ENCODE assay signal across 22 cellular contexts in genomic region chr1:110085666-110086065, GRCh38. TPM values are rescaled to one million over a fixed set of nuclear protein-coding genes. Genes with fewer than 3 reads are reported as not detected.
DNase-seq lines count a peak whose midpoint lies in the region; ATAC-seq and TF ChIP-seq lines count a peak whose summit lies in the region.
"Had no signal": no experiment of that assay in that cellular context is flagged by ENCODE, and none has a peak within 500 bp of the region (broad histone marks: within the 10 kb centered on the region; RNA-seq: fewer than 3 reads in every experiment).

No MANE protein-coding gene starts in this region.

- no peak overlapping the region for H3K27ac ChIP-seq in CD4-positive, alpha-beta memory T cell (ENCODE audit: low read depth, low read length)
- H3K27ac ChIP-seq: GM23248 had no signal

- peaks cover 25% of the 10 kb centered on the region for H3K4me1 Mint-ChIP-seq in CD14-positive monocyte
- peaks cover 9 to 22% (median 14%) of the 10 kb centered on the region in 4 donors for H3K4me1 Mint-ChIP-seq in CD4-positive, alpha-beta memory T cell
- H3K4me1 Mint-ChIP-seq in T-helper 17 cell, result peaks cover 29% of the 10 kb centered on the region
- peaks cover 74% of the 10 kb centered on the region for H3K4me1 Mint-ChIP-seq in mesothelial cell of epicardium
- H3K4me1 Mint-ChIP-seq in activated T-cell treated with anti-CD3 and anti-CD28 coated beads, Interleukin-2, amount 50 U/mL, for 24 hours (ENCODE audit: low read depth), result peaks cover 18% of the 10 kb centered on the region

- DNase-seq in CD14-positive monocyte (ENCODE audit: low spot score), result no peak
- no peak for DNase-seq in CD4-positive, alpha-beta memory T cell
- no peak for DNase-seq in T-helper 17 cell
- no peak for DNase-seq in mesothelial cell of epicardium (ENCODE audit: low spot score in 2 of 2, unreplicated experiment in 2 of 2)
- DNase-seq in stimulated activated naive CD4-positive, alpha-beta T cell (lab: John Stamatoyannopoulos, UW), result no peak
- no peak for DNase-seq in activated T-cell treated with anti-CD3 and anti-CD28 coated beads, Interleukin-2, amount 50 U/mL, for 24 hours
- DNase-seq in omental fat pad (ENCODE audit: low spot score), result no peak
- DNase-seq: ACHN, AML-193, GDM1, GM23248, IMR-90, NCI-H1105 treated with DMSO at 0.1 percent for 48 hours, NCI-H1694 treated with DMSO at 0.1 percent for 48 hours, NCI-H526 treated with DMSO at 0.1 percent for 48 hours, SIG-M5 had no signal

- no peaks in the 10 kb centered on the region for H3K9me3 ChIP-seq in CD4-positive, alpha-beta memory T cell (ENCODE audit: control insufficient read depth in 1 of 2, low read length in 2 of 2)
- H3K9me3 ChIP-seq in T-helper 17 cell (ENCODE audit: control insufficient read depth, low read length, poor library complexity, severe bottlenecking), result no peaks in the 10 kb centered on the region

- CTCF ChIA-PET in CD4-positive, alpha-beta memory T cell (lab: Charles Lee; ENCODE audit: partially characterized antibody), result interaction anchor here (1.2 kb wide), 1 partner anchor 25 kb away, joined by 4 read pairs; no protein-coding TSS in a partner anchor

- no peak for TF ChIP-seq CTCF in CD14-positive monocyte (IDR thresholded peaks at IDR 0.05)
- no peak for TF ChIP-seq CTCF in mesothelial cell of epicardium (IDR thresholded peaks at IDR 0.05; ENCODE audit: unreplicated experiment)
- no peak for TF ChIP-seq CTCF in omental fat pad (IDR thresholded peaks at IDR 0.05)

- intact Hi-C loops in CD14-positive monocyte (cut with micrococcal nuclease), result no loop called here
- intact Hi-C loops in CD4-positive, alpha-beta memory T cell (cut with micrococcal nuclease), result no loop called here

- H3K36me3 Mint-ChIP-seq in CD14-positive monocyte, result peaks cover 4 to 14% of the 10 kb centered on the region in 2 donors
- peaks cover 0 to 2% of the 10 kb centered on the region in 2 donors for H3K36me3 Mint-ChIP-seq in CD4-positive, alpha-beta memory T cell
- H3K36me3 Mint-ChIP-seq in T-helper 17 cell (ENCODE audit: low read depth), result peaks cover 10% of the 10 kb centered on the region
- peaks cover 10% of the 10 kb centered on the region for H3K36me3 Mint-ChIP-seq in mesothelial cell of epicardium
- no peaks in the 10 kb centered on the region for H3K36me3 Mint-ChIP-seq in activated T-cell treated with anti-CD3 and anti-CD28 coated beads, Interleukin-2, amount 50 U/mL, for 24 hours (ENCODE audit: low read depth)

- POLR2A ChIA-PET in CD4-positive, alpha-beta memory T cell (lab: Charles Lee; ENCODE audit: partially characterized antibody), result no interaction called here

- H3K36me3 ChIP-seq in CD4-positive, alpha-beta memory T cell (ENCODE audit: insufficient read depth, low read length), result no peaks in the 10 kb centered on the region

- peaks cover 0 to 16% (median 3%) of the 10 kb centered on the region in 7 donors for H3K9me3 Mint-ChIP-seq in CD14-positive monocyte
- no peaks in the 10 kb centered on the region for H3K9me3 Mint-ChIP-seq in CD4-positive, alpha-beta memory T cell
- no peaks in the 10 kb centered on the region for H3K9me3 Mint-ChIP-seq in mesothelial cell of epicardium
- no peaks in the 10 kb centered on the region for H3K9me3 Mint-ChIP-seq in activated T-cell treated with anti-CD3 and anti-CD28 coated beads, Interleukin-2, amount 50 U/mL, for 24 hours

- ATAC-seq in T-helper 17 cell (no peak), HG03342 (IDR thresholded peaks at IDR 0.05; ENCODE audit: unreplicated experiment) (no peak), omental fat pad (ENCODE audit: low FRiP score) (no peak)
- ATAC-seq: GM12878 had no signal

- peaks cover 12% of the 10 kb centered on the region for H3K4me1 ChIP-seq in CD4-positive, alpha-beta memory T cell (ENCODE audit: insufficient read depth, low read length)

- H3K4me3 Mint-ChIP-seq in CD14-positive monocyte, result peak overlapping the region; percentile 89 to 98
- peak overlapping the region in 6 of 8 donors; percentile 2 to 85 (median 44) for H3K4me3 Mint-ChIP-seq in CD4-positive, alpha-beta memory T cell
- H3K4me3 Mint-ChIP-seq in T-helper 17 cell, result peak overlapping the region; percentile 25
- peak overlapping the region; percentile 4 for H3K4me3 Mint-ChIP-seq in mesothelial cell of epicardium
- no peak overlapping the region for H3K4me3 Mint-ChIP-seq in activated T-cell treated with anti-CD3 and anti-CD28 coated beads, Interleukin-2, amount 50 U/mL, for 24 hours

- no peak overlapping the region for H3K4me3 ChIP-seq in CD4-positive, alpha-beta memory T cell (ENCODE audit: low read length in 2 of 2)

- peaks cover 28% of the 10 kb centered on the region for H3K27me3 ChIP-seq in CD4-positive, alpha-beta memory T cell (ENCODE audit: insufficient read depth, low read length)

- peak overlapping the region in 1 of 7 donors; percentile 25 for H3K27ac Mint-ChIP-seq in CD14-positive monocyte
- peak overlapping the region in 1 of 7 donors; percentile 43 for H3K27ac Mint-ChIP-seq in CD4-positive, alpha-beta memory T cell
- peak overlapping the region; percentile 45 for H3K27ac Mint-ChIP-seq in T-helper 17 cell
- peak overlapping the region; percentile 83 for H3K27ac Mint-ChIP-seq in mesothelial cell of epicardium
- no peak overlapping the region for H3K27ac Mint-ChIP-seq in activated T-cell treated with anti-CD3 and anti-CD28 coated beads, Interleukin-2, amount 50 U/mL, for 24 hours

- H3K27me3 Mint-ChIP-seq in CD14-positive monocyte (ENCODE audit: low read depth in 3 of 3) (peaks cover 52 to 66% (median 57%) of the 10 kb centered on the region in 3 donors), T-helper 17 cell (peaks cover 80% of the 10 kb centered on the region), mesothelial cell of epicardium (ENCODE audit: low read depth) (peaks cover 12% of the 10 kb centered on the region)
- peaks cover 40 to 49% of the 10 kb centered on the region in 2 donors for H3K27me3 Mint-ChIP-seq in CD4-positive, alpha-beta memory T cell
- H3K27me3 Mint-ChIP-seq in activated T-cell treated with anti-CD3 and anti-CD28 coated beads, Interleukin-2, amount 50 U/mL, for 24 hours, result peaks cover 81% of the 10 kb centered on the region

RNA-seq across cellular contexts. Expression of gene ALX3, which starts 15.2 kb away (rescaled TPM):
- not detected for polyA plus RNA-seq in CD14-positive monocyte
- not detected for total RNA-seq in CD4-positive, alpha-beta memory T cell
- not detected for polyA plus RNA-seq in CD4-positive, alpha-beta memory T cell
- not detected for total RNA-seq in T-helper 17 cell
- 127 to 136 TPM (median 132 TPM) in 3 replicates for total RNA-seq in mesothelial cell of epicardium
- not detected for total RNA-seq in omental fat pad
- total RNA-seq: GM12878, GM23248, HT1080, IMR-90, LHCN-M2, OCI-LY7, RPMI7951 had no signal
- polyA plus RNA-seq: GM12878, GM23248, IMR-90 had no signal

RNA-seq across cellular contexts. Expression of gene UBL4B, which starts 26.6 kb away (rescaled TPM):
- polyA plus RNA-seq in CD14-positive monocyte, result not detected
- total RNA-seq in CD4-positive, alpha-beta memory T cell, result not detected
- polyA plus RNA-seq in CD4-positive, alpha-beta memory T cell, result not detected
- total RNA-seq in T-helper 17 cell (not detected), mesothelial cell of epicardium (10.2 to 11.7 TPM (median 10.7 TPM) in 3 replicates), omental fat pad (under 1 TPM in 2 of 4 donors, not detected in 2; 0.46 to 0.63 TPM)
- total RNA-seq: GM23248, HT1080, IMR-90, LHCN-M2, OCI-LY7 had no signal
- polyA plus RNA-seq: GM23248, IMR-90 had no signal

RNA-seq across cellular contexts. Expression of gene STRIP1, which starts 51.2 kb away (rescaled TPM):
- polyA plus RNA-seq in CD14-positive monocyte, result 10 to 100 TPM in 1 of 2 donors, 1 to 10 TPM in 1; 8.9 to 11.0 TPM
- total RNA-seq in CD4-positive, alpha-beta memory T cell, result 10 to 100 TPM; 73.3 TPM
- polyA plus RNA-seq in CD4-positive, alpha-beta memory T cell, result 10 to 100 TPM; 16.5 to 30.2 TPM
- total RNA-seq in T-helper 17 cell, result 10 to 100 TPM; 70.1 to 86.8 TPM
- total RNA-seq in mesothelial cell of epicardium, result 93.8 to 99.2 TPM (median 96.0 TPM) in 3 replicates
- 10 to 100 TPM; 36.7 to 50.7 (median 46.1) TPM for total RNA-seq in omental fat pad

Comparison
In these comparisons a context has a peak if more than half of its experiments do, and no peak if none do; other contexts are left out.
1. RNA of gene ALX3, which starts 15.2 kb away (total RNA-seq): 127 to 136 TPM in mesothelial cell of epicardium; not detected in CD4-positive, alpha-beta memory T cell, not detected in T-helper 17 cell and not detected in omental fat pad; every median in the first group is over 100 times any median in the second.